In genomic region chr18:8177330-8178016, GRCh38 we compare ENCODE assay signal across 10 cellular contexts.
A peak's percentile ranks its signal among the peaks of the same experiment; 100 is the strongest.
DNase-seq lines count a peak whose midpoint lies in the region; ATAC-seq and TF ChIP-seq lines count a peak whose summit lies in the region.
"Had no signal": no experiment of that assay in that cellular context is flagged by ENCODE, and none has a peak within 500 bp of the region (broad histone marks: within the 10 kb centered on the region; RNA-seq: fewer than 3 reads in every experiment).

No MANE protein-coding gene starts in this region.

- ATAC-seq in GM19035 (IDR thresholded peaks at IDR 0.05; ENCODE audit: unreplicated experiment): no peak
- no peak for ATAC-seq in stimulated activated memory B cell treated with anti-CD40 and anti-IgM and Interleukin-4, amounts not matched to agents 10 μg/mL and 1 μg/mL and 100 μg/mL, for 72 hours

- H3K27me3 ChIP-seq in spleen (replicated peaks in 1 of 7): no peaks in the 10 kb centered on the region

- H3K4me3 Mint-ChIP-seq in stimulated activated memory B cell treated with anti-CD40 and anti-IgM and Interleukin-4, amounts not matched to agents 10 μg/mL and 1 μg/mL and 100 μg/mL, for 72 hours: no peak overlapping the region

- peaks cover 5% of the 10 kb centered on the region for H3K9me3 Mint-ChIP-seq in stimulated activated memory B cell treated with anti-CD40 and anti-IgM and Interleukin-4, amounts not matched to agents 10 μg/mL and 1 μg/mL and 100 μg/mL, for 72 hours

- peak overlapping the region in 5 of 8 donors; percentile 9 to 39 (median 27) for H3K27ac ChIP-seq in spleen
- H3K27ac ChIP-seq: 22Rv1 had no signal

- peaks cover 0 to 21% (median 13%) of the 10 kb centered on the region in 6 donors for H3K4me1 ChIP-seq in spleen

- no peak overlapping the region for H3K4me3 ChIP-seq in spleen

- no peak overlapping the region for H3K27ac Mint-ChIP-seq in stimulated activated memory B cell treated with anti-CD40 and anti-IgM and Interleukin-4, amounts not matched to agents 10 μg/mL and 1 μg/mL and 100 μg/mL, for 72 hours

- H3K36me3 Mint-ChIP-seq in stimulated activated memory B cell treated with anti-CD40 and anti-IgM and Interleukin-4, amounts not matched to agents 10 μg/mL and 1 μg/mL and 100 μg/mL, for 72 hours: no peaks in the 10 kb centered on the region

- no peak for TF ChIP-seq POLR2A in spleen (IDR thresholded peaks at IDR 0.05)

- peak; percentile 13 for DNase-seq in DMS 273 (lab: John Stamatoyannopoulos, UW; ENCODE audit: unreplicated experiment)
- no peak for DNase-seq in DMS 273 treated with DMSO at 0.1 percent for 48 hours (lab: John Stamatoyannopoulos, UW)
- DNase-seq in astrocyte of the hippocampus (ENCODE audit: low read depth, low spot score): peak; percentile 71
- peak; percentile 74 for DNase-seq in iris pigment epithelial cell (ENCODE audit: low read depth)
- DNase-seq in spleen: no peak
- DNase-seq in A172 (ENCODE audit: low spot score): no peak
- DNase-seq: stimulated activated CD4-positive, alpha-beta T cell treated with anti-CD3 and anti-CD28 coated beads, Interleukin-2, amount 100 ng/mL, for 24 hours had no signal

- H3K36me3 ChIP-seq in spleen: no peaks in the 10 kb centered on the region

- intact Hi-C loops in spleen (cut with DNase I; ENCODE audit: low total_unique reads): no loop called here

- 58 to 73% (median 62%) methylated on average over 3 of the region's 3 CpGs for WGBS in spleen, 5 donors

- no peaks in the 10 kb centered on the region for H3K27me3 Mint-ChIP-seq in stimulated activated memory B cell treated with anti-CD40 and anti-IgM and Interleukin-4, amounts not matched to agents 10 μg/mL and 1 μg/mL and 100 μg/mL, for 72 hours

- peaks cover 0 to 13% (median 0%) of the 10 kb centered on the region in 8 donors for H3K9me3 ChIP-seq in spleen

- no peaks in the 10 kb centered on the region for H3K4me1 Mint-ChIP-seq in stimulated activated memory B cell treated with anti-CD40 and anti-IgM and Interleukin-4, amounts not matched to agents 10 μg/mL and 1 μg/mL and 100 μg/mL, for 72 hours

- no peak for TF ChIP-seq CTCF in spleen (IDR thresholded peaks at IDR 0.05 in 8 of 11, conservative IDR thresholded peaks at IDR 0.05 in 3 of 11)

Comparison
In these comparisons a context has a peak if more than half of its experiments do, and no peak if none do; other contexts are left out.
1. DNase-seq: peak in DMS 273 (single experiment), astrocyte of the hippocampus (single experiment) and iris pigment epithelial cell (single experiment); none in DMS 273 treated with DMSO at 0.1 percent for 48 hours (single experiment), spleen (single experiment) and A172 (single experiment).